In genomic region chr6:124463271-124463670, GRCh38 we compare ENCODE assay signal across 15 cellular contexts.
DNase-seq lines count a peak whose midpoint lies in the region; FAIRE-seq and TF ChIP-seq lines count a peak whose summit lies in the region.
"Had no signal": no experiment of that assay in that cellular context is flagged by ENCODE, and none has a peak within 500 bp of the region (broad histone marks: within the 10 kb centered on the region; RNA-seq: fewer than 3 reads in every experiment).

No MANE protein-coding gene starts in this region.

- in situ Hi-C loops in G401 (cut with HindIII; ENCODE audit: low sequenced_read_pairs), result no loop called here

- TF ChIP-seq CTCF in D721Med (IDR thresholded peaks at IDR 0.05; ENCODE audit: insufficient read depth, missing control alignments), result no peak

- FAIRE-seq in D721Med (lab: Jason Lieb, UNC), result peak; percentile 94
- FAIRE-seq: TTC549 had no signal

- DNase-seq in D721Med (ENCODE audit: insufficient read length, low spot score), result no peak
- DNase-seq in G401 (ENCODE audit: low spot score), result peak; percentile 66
- DNase-seq in NCI-H2171 (lab: John Stamatoyannopoulos, UW), result peak; percentile 66
- peak; percentile 92 for DNase-seq in NCI-H82 treated with DMSO at 0.1 percent for 48 hours (lab: John Stamatoyannopoulos, UW; ENCODE audit: unreplicated experiment)
- DNase-seq in NCI-H1694 treated with DMSO at 0.1 percent for 48 hours (lab: John Stamatoyannopoulos, UW), result no peak
- no peak for DNase-seq in SKM-1 treated with dmso at 0.1 percent for 144 hours (lab: John Stamatoyannopoulos, UW; ENCODE audit: unreplicated experiment)
- DNase-seq in stimulated activated CD4-positive, alpha-beta T cell treated with anti-CD3 and anti-CD28 coated beads, Interleukin-12 subunit alpha, Interleukin-12 subunit beta, amount 100 ng/mL, for 4 hours, result no peak
- DNase-seq in AML-193 (lab: John Stamatoyannopoulos, UW), result no peak
- DNase-seq: CD8-positive, alpha-beta memory T cell; DMS79 treated with DMSO at 0.1 percent for 48 hours; GM23248; HCEC 1CT; NCI-H1417 treated with DMSO at 0.1 percent for 48 hours; SHP77 had no signal

Comparison
In these comparisons a context has a peak if more than half of its experiments do, and no peak if none do; other contexts are left out.
1. DNase-seq: peak in G401 (single experiment), NCI-H2171 (single experiment) and NCI-H82 treated with DMSO at 0.1 percent for 48 hours (single experiment); none in D721Med (single experiment), NCI-H1694 treated with DMSO at 0.1 percent for 48 hours (single experiment), SKM-1 treated with dmso at 0.1 percent for 144 hours (single experiment), stimulated activated CD4-positive, alpha-beta T cell treated with anti-CD3 and anti-CD28 coated beads, Interleukin-12 subunit alpha, Interleukin-12 subunit beta, amount 100 ng/mL, for 4 hours (single experiment) and AML-193 (0 of 2).